ENCODE assay signal across 6 cellular contexts in the genomic region with DNA sequence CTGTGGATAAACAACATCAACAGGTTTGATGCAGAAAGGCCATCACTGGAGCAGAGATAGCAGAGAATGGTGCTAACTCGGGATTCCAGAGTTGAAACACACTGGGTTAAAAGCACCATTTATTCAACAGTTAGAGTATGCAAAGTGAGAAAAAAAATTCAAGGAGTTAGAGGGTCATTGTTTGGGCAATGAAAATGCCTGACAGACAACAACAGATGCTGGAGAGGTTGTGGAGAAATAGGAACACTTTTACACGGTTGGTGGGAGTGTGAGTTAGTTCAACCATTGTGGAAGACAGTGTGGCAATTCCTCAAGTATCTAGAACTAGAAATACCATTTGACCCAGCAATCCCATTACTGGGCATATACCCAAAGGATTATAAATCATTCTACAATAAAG.
DNase-seq lines count a peak whose midpoint lies in the region; ATAC-seq and TF ChIP-seq lines count a peak whose summit lies in the region.
"Not testable (repeated sequence)": the region's sequence is repeated elsewhere in the genome, so short reads cannot be mapped to it uniquely, and the experiment has no call there.

No MANE protein-coding gene starts in this region.

- not testable (repeated sequence) for H3K4me3 Mint-ChIP-seq in Calu3 (ENCODE audit: low read depth, unreplicated experiment); brain; stimulated activated naive B cell treated with anti-CD40 and anti-IgM and Interleukin-4, amounts not matched to agents 10 μg/mL and 1 μg/mL and 100 μg/mL, for 72 hours

- ATAC-seq in stimulated activated naive B cell treated with anti-CD40 and anti-IgM and Interleukin-4, amounts not matched to agents 10 μg/mL and 1 μg/mL and 100 μg/mL, for 72 hours (replicated peaks): not testable (repeated sequence)

- TF ChIP-seq CTCF in 22Rv1 (IDR thresholded peaks at IDR 0.05): peak; percentile 15; the same call in 1 of the 2 replicates
- TF ChIP-seq CTCF in Calu3 (IDR thresholded peaks at IDR 0.05; ENCODE audit: unreplicated experiment); brain (conservative IDR thresholded peaks at IDR 0.05): not testable (repeated sequence)
- TF ChIP-seq CTCF in LNCAP (IDR thresholded peaks at IDR 0.05): 0 out of 2 replicates have a peak, but pooled peaks have one; percentile 18

- intact Hi-C loops in Calu3 (cut with micrococcal nuclease; ENCODE audit: unreplicated experiment): not testable (repeated sequence)

- CTCF ChIA-PET in Calu3 (lab: Charles Lee): not testable (repeated sequence)

- not testable (repeated sequence) for BruUV-seq in Calu3 (replicated peaks; lab: Mats Ljungman, UMichigan)

- H3K27ac Mint-ChIP-seq in Calu3 (ENCODE audit: unreplicated experiment) (peak overlapping the region; percentile 1), brain (peak overlapping the region in 3 of 5 experiments; percentile 44 to 96 (median 65))
- H3K27ac Mint-ChIP-seq in stimulated activated naive B cell treated with anti-CD40 and anti-IgM and Interleukin-4, amounts not matched to agents 10 μg/mL and 1 μg/mL and 100 μg/mL, for 72 hours: peak overlapping the region; percentile 60

- not testable (repeated sequence) for H3K36me3 Mint-ChIP-seq in Calu3 (ENCODE audit: insufficient read depth, unreplicated experiment); brain; stimulated activated naive B cell treated with anti-CD40 and anti-IgM and Interleukin-4, amounts not matched to agents 10 μg/mL and 1 μg/mL and 100 μg/mL, for 72 hours

- H3K4me1 Mint-ChIP-seq in Calu3 (ENCODE audit: low read depth, unreplicated experiment); stimulated activated naive B cell treated with anti-CD40 and anti-IgM and Interleukin-4, amounts not matched to agents 10 μg/mL and 1 μg/mL and 100 μg/mL, for 72 hours: not testable (repeated sequence)
- peaks cover 21% of the 10 kb centered on the region for H3K4me1 Mint-ChIP-seq in brain

- H3K27me3 Mint-ChIP-seq in Calu3 (ENCODE audit: unreplicated experiment); brain; stimulated activated naive B cell treated with anti-CD40 and anti-IgM and Interleukin-4, amounts not matched to agents 10 μg/mL and 1 μg/mL and 100 μg/mL, for 72 hours: not testable (repeated sequence)

- not testable (repeated sequence) for H3K9me3 Mint-ChIP-seq in Calu3 (ENCODE audit: low read depth, unreplicated experiment); stimulated activated naive B cell treated with anti-CD40 and anti-IgM and Interleukin-4, amounts not matched to agents 10 μg/mL and 1 μg/mL and 100 μg/mL, for 72 hours
- peaks cover 0 to 14% (median 5%) of the 10 kb centered on the region in 5 experiments for H3K9me3 Mint-ChIP-seq in brain

- DNase-seq in Calu3; stimulated activated naive B cell treated with anti-CD40 and anti-IgM and Interleukin-4, amounts not matched to agents 10 μg/mL and 1 μg/mL and 100 μg/mL, for 72 hours: not testable (repeated sequence)
- peak; percentile 22 for DNase-seq in myocyte (ENCODE audit: low read depth)

- H3K27ac ChIP-seq in 22Rv1: not testable (repeated sequence)

Comparison
In these comparisons a context has a peak if more than half of its experiments do, and no peak if none do; other contexts are left out.
1. H3K27ac Mint-ChIP-seq: peak in every context shown above with its lines; median percentile 65 in brain; 60 in stimulated activated naive B cell treated with anti-CD40 and anti-IgM and Interleukin-4, amounts not matched to agents 10 μg/mL and 1 μg/mL and 100 μg/mL, for 72 hours; 1 in Calu3.